In genomic region chr1:19606817-19607706, GRCh38 we compare ENCODE assay signal across 12 cellular contexts. TPM values are rescaled to one million over a fixed set of nuclear protein-coding genes. Genes with fewer than 3 reads are reported as not detected.
DNase-seq lines count a peak whose midpoint lies in the region; ATAC-seq lines count a peak whose summit lies in the region.
"Had no signal": no experiment of that assay in that cellular context is flagged by ENCODE, and none has a peak within 500 bp of the region (broad histone marks: within the 10 kb centered on the region; RNA-seq: fewer than 3 reads in every experiment).

No MANE protein-coding gene starts in this region.

- peaks cover 25% of the 10 kb centered on the region for H3K36me3 Mint-ChIP-seq in T-cell
- peaks cover 1 to 49% (median 13%) of the 10 kb centered on the region in 3 donors for H3K36me3 Mint-ChIP-seq in naive thymus-derived CD8-positive, alpha-beta T cell

- CTCF ChIA-PET in T-cell (lab: Charles Lee), result interaction anchor here (0.6 to 1.1 kb wide), 5 partner anchors 8 to 25 kb away, joined by 3 to 5 read pairs (median 4); no protein-coding TSS in a partner anchor

- DNase-seq in T-cell, result peak in 27 of 34 experiments; percentile 6 to 45 (median 29)
- peak; percentile 18 for DNase-seq in activated naive CD8-positive, alpha-beta T cell treated with anti-CD3 and anti-CD28 coated beads, Interleukin-2, amount 50 U/mL, for 16 hours (ENCODE audit: low read depth, low spot score)
- peak in 9 of 10 donors; percentile 11 to 72 (median 51) for DNase-seq in naive thymus-derived CD8-positive, alpha-beta T cell
- no peak for DNase-seq in LoVo (ENCODE audit: low spot score)
- DNase-seq: NCI-H1105, SIG-M5, testis had no signal

- POLR2A ChIA-PET in T-cell (lab: Charles Lee), result interaction anchor here in 1 of 2 donors (0.7 to 1.2 kb wide), 3 partner anchors 8 to 21 kb away, joined by 3 to 6 read pairs (median 3); a partner anchor contains a TSS
- POLR2A ChIA-PET in naive thymus-derived CD8-positive, alpha-beta T cell (lab: Charles Lee), result interaction anchor here (2.7 kb wide), 1 partner anchor 9 kb away, joined by 11 read pairs; a partner anchor contains a TSS

- peak overlapping the region; percentile 80 to 87 for H3K27ac Mint-ChIP-seq in T-cell
- peak overlapping the region; percentile 3 to 85 (median 66) for H3K27ac Mint-ChIP-seq in naive thymus-derived CD8-positive, alpha-beta T cell

- peak in 3 of 4 experiments; percentile 69 to 84 (median 80) for ATAC-seq in T-cell (replicated peaks in 1 of 4)
- peak; percentile 81 to 86 for ATAC-seq in naive thymus-derived CD8-positive, alpha-beta T cell
- no peak for ATAC-seq in HG03108 (IDR thresholded peaks at IDR 0.05; ENCODE audit: unreplicated experiment)
- ATAC-seq in HG03457 (IDR thresholded peaks at IDR 0.05; ENCODE audit: unreplicated experiment), result no peak
- no peak for ATAC-seq in GM18907 (IDR thresholded peaks at IDR 0.05; ENCODE audit: unreplicated experiment)

- no peaks in the 10 kb centered on the region for H3K9me3 ChIP-seq in BLaER1
- H3K9me3 ChIP-seq: testis had no signal

- H3K9ac ChIP-seq in BLaER1, result no peak overlapping the region

- no peak overlapping the region for H3K4me3 ChIP-seq in BLaER1
- H3K4me3 ChIP-seq: testis had no signal

- peaks cover 43% of the 10 kb centered on the region for H3K36me3 ChIP-seq in BLaER1

- no peaks in the 10 kb centered on the region for H3K27me3 Mint-ChIP-seq in T-cell
- H3K27me3 Mint-ChIP-seq in naive thymus-derived CD8-positive, alpha-beta T cell, result no peaks in the 10 kb centered on the region

- no peaks in the 10 kb centered on the region for H3K27me3 ChIP-seq in BLaER1
- H3K27me3 ChIP-seq: testis had no signal

- peak overlapping the region; percentile 43 to 62 (median 61) for H3K4me3 Mint-ChIP-seq in T-cell
- H3K4me3 Mint-ChIP-seq in naive thymus-derived CD8-positive, alpha-beta T cell, result peak overlapping the region; percentile 12 to 80 (median 50)

- no peak overlapping the region for H3K27ac ChIP-seq in BLaER1

- H4K20me1 ChIP-seq in BLaER1, result peaks cover 85% of the 10 kb centered on the region

- 0 out of 2 replicates have a peak overlapping the region, but pooled peaks have one; percentile 28 for H3K4me2 ChIP-seq in BLaER1

- no peaks in the 10 kb centered on the region for H3K9me3 Mint-ChIP-seq in T-cell
- H3K9me3 Mint-ChIP-seq in naive thymus-derived CD8-positive, alpha-beta T cell, result no peaks in the 10 kb centered on the region

- H3K4me1 ChIP-seq in BLaER1, result peaks cover 23% of the 10 kb centered on the region

- peaks cover 68 to 74% (median 69%) of the 10 kb centered on the region in 3 donors for H3K4me1 Mint-ChIP-seq in T-cell
- H3K4me1 Mint-ChIP-seq in naive thymus-derived CD8-positive, alpha-beta T cell, result peaks cover 22 to 73% (median 64%) of the 10 kb centered on the region in 4 donors

RNA-seq across cellular contexts. Expression of gene NBL1, which starts 37.0 kb away (rescaled TPM):
- total RNA-seq in T-cell, result 10 to 100 TPM; 11.4 to 38.1 (median 13.7) TPM
- total RNA-seq in naive thymus-derived CD8-positive, alpha-beta T cell, result 10 to 100 TPM; 17.6 to 19.3 TPM
- 10 to 100 TPM in 1 of 3 donors, 1 to 10 TPM in 2; 7.7 to 14.0 (median 8.6) TPM for polyA plus RNA-seq in naive thymus-derived CD8-positive, alpha-beta T cell

RNA-seq across cellular contexts. Expression of gene HTR6, which starts 57.6 kb away (rescaled TPM):
- under 1 TPM; 0.16 to 0.90 (median 0.19) TPM for total RNA-seq in T-cell
- total RNA-seq in naive thymus-derived CD8-positive, alpha-beta T cell, result not detected
- polyA plus RNA-seq in naive thymus-derived CD8-positive, alpha-beta T cell, result under 1 TPM in 2 of 3 donors, not detected in 1; 0.20 to 0.38 TPM
- total RNA-seq: posterior vena cava had no signal

Comparison
In these comparisons a context has a peak if more than half of its experiments do, and no peak if none do; other contexts are left out.
1. ATAC-seq: peak in T-cell (3 of 4) and naive thymus-derived CD8-positive, alpha-beta T cell (2 of 2); none in HG03108 (single experiment), HG03457 (single experiment) and GM18907 (single experiment).